In the genomic region with DNA sequence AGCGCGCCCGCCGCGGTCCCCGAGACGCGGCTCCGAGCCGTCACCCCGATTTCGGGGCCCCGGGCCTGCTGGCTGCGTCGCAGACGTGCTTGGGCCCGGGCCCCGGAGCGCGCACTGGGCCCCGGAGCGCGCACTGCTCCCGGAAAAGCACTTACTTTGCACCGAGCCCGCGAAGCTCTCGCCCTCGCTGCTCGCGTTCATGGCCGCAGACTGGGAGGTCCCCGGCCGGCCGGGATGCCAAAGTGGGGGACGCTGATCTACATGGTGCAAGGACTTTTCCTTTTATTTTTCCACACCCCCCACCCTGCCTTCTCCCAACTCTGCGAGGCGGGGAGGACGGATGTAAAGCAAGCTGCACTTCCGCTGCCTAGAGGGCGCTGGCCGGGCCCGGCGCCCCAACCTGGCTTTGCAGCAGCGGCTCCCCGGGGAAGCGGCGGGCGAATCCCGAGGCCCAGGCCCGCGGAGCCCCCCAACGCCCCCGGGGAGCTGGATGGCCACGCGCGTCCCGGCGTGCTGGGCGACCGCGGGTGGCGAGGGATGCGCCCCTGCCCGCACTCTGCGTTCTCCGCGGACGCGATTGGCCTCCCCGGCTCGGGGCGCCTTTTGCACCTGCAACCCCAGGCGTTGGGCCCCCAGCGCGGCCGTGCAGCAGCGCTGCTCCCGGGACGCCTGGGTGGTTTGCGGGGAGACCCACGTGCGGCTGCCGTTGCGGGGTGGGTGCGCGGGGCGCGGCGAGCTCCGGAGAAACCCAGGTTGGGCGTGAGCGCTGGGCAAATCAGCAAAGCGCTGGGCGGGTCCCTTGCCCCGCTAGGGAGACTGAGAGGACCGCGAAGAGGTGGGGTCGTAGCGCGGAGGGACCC, we compare ENCODE assay signal across 8 cellular contexts. TPM values are rescaled to one million over a fixed set of nuclear protein-coding genes. Genes with fewer than 3 reads are reported as not detected.
DNase-seq lines count a peak whose midpoint lies in the region; ATAC-seq and TF ChIP-seq lines count a peak whose summit lies in the region.

A gene (minus strand): TSS at position 344 of the 860 bp plus-strand sequence. CDS start 143 bp downstream, at position 201.

- H3K27ac ChIP-seq in left lung, result peak within 1 kb of the TSS; percentile 91 to 92

- no peaks in the 10 kb centered on the region for H3K27me3 ChIP-seq in left lung

- H3K27me3 Mint-ChIP-seq in activated CD4-positive, alpha-beta T cell treated with anti-CD3 and anti-CD28 coated beads, Interleukin-2, amount 10 ng/mL, durations not matched to agents 24 days and 14 days, result no peaks in the 10 kb centered on the region

- H3K4me1 Mint-ChIP-seq in activated CD4-positive, alpha-beta T cell treated with anti-CD3 and anti-CD28 coated beads, Interleukin-2, amount 10 ng/mL, durations not matched to agents 24 days and 14 days, result peaks cover 9% of the 10 kb centered on the region

- peaks cover 0 to 13% of the 10 kb centered on the region in 2 donors for H3K4me1 ChIP-seq in left lung

- intact Hi-C loops in activated CD4-positive, alpha-beta T cell treated with anti-CD3 and anti-CD28 coated beads, Interleukin-2, amount 10 ng/mL, durations not matched to agents 24 days and 14 days (cut with micrococcal nuclease), result loop anchor here (5.0 kb wide), 1 partner anchor 1741 kb away; no protein-coding TSS in a partner anchor
- intact Hi-C loops in left lung (cut with DNase I), result no loop called here

- peaks cover 5% of the 10 kb centered on the region for H3K36me3 Mint-ChIP-seq in activated CD4-positive, alpha-beta T cell treated with anti-CD3 and anti-CD28 coated beads, Interleukin-2, amount 10 ng/mL, durations not matched to agents 24 days and 14 days (ENCODE audit: low read depth)

- peak within 1 kb of the TSS; percentile 89 for H3K27ac Mint-ChIP-seq in activated CD4-positive, alpha-beta T cell treated with anti-CD3 and anti-CD28 coated beads, Interleukin-2, amount 10 ng/mL, durations not matched to agents 24 days and 14 days

- H3K9me3 ChIP-seq in left lung, result no peaks in the 10 kb centered on the region

- peak within 1 kb of the TSS; percentile 80 to 97 for H3K4me3 ChIP-seq in left lung

- TF ChIP-seq CTCF in left lung (IDR thresholded peaks at IDR 0.05), result peak; percentile 42 to 48

- ATAC-seq in GM18907 (IDR thresholded peaks at IDR 0.05; ENCODE audit: unreplicated experiment) (peak; percentile 78), HG03139 (IDR thresholded peaks at IDR 0.05; ENCODE audit: unreplicated experiment) (peak; percentile 66), left lung (peak; percentile 93)

- H3K9me3 Mint-ChIP-seq in activated CD4-positive, alpha-beta T cell treated with anti-CD3 and anti-CD28 coated beads, Interleukin-2, amount 10 ng/mL, durations not matched to agents 24 days and 14 days, result no peaks in the 10 kb centered on the region

- peak within 1 kb of the TSS; percentile 95 for H3K4me3 Mint-ChIP-seq in activated CD4-positive, alpha-beta T cell treated with anti-CD3 and anti-CD28 coated beads, Interleukin-2, amount 10 ng/mL, durations not matched to agents 24 days and 14 days

- DNase-seq in AG20443 (ENCODE audit: low spot score) (peak; percentile 93), NCI-H446 (lab: John Stamatoyannopoulos, UW) (peak; percentile 65 to 75), cortex of kidney (lab: John Stamatoyannopoulos, UW) (peak; percentile 15), left lung (peak; percentile 79 to 93)
- DNase-seq in activated CD4-positive, alpha-beta T cell treated with anti-CD3 and anti-CD28 coated beads, Interleukin-2, amount 10 ng/mL, durations not matched to agents 24 days and 14 days, result peak; percentile 92
- DNase-seq in stimulated activated CD4-positive, alpha-beta T cell treated with anti-CD3 and anti-CD28 coated beads, Interleukin-2, amount 100 ng/mL, for 4 hours (ENCODE audit: low read depth), result peak; percentile 57

- peaks cover 0 to 2% of the 10 kb centered on the region in 2 donors for H3K36me3 ChIP-seq in left lung

RNA-seq across cellular contexts. Expression of the gene that starts here (rescaled TPM):
- 12.6 and 12.8 TPM in 2 replicates for total RNA-seq in activated CD4-positive, alpha-beta T cell treated with anti-CD3 and anti-CD28 coated beads, Interleukin-2, amount 10 ng/mL, durations not matched to agents 24 days and 14 days
- 10 to 100 TPM; 10.8 to 11.5 TPM for total RNA-seq in left lung

Comparison
In these comparisons a context has a peak if more than half of its experiments do, and no peak if none do; other contexts are left out.
1. Peak in every context shown above with its lines: DNase-seq, ATAC-seq, H3K4me3 ChIP-seq and H3K27ac ChIP-seq.
2. DNase-seq: peak in every context shown above with its lines; median percentile 93 in AG20443; 92 in activated CD4-positive, alpha-beta T cell treated with anti-CD3 and anti-CD28 coated beads, Interleukin-2, amount 10 ng/mL, durations not matched to agents 24 days and 14 days; 86 in left lung; 70 in NCI-H446; 57 in stimulated activated CD4-positive, alpha-beta T cell treated with anti-CD3 and anti-CD28 coated beads, Interleukin-2, amount 100 ng/mL, for 4 hours; 15 in cortex of kidney.